ENCODE assay signal across 17 cellular contexts in genomic region chr16:83804366-83804765, GRCh38.
"Had no signal": no experiment of that assay in that cellular context is flagged by ENCODE, and none has a peak within 500 bp of the region (broad histone marks: within the 10 kb centered on the region; RNA-seq: fewer than 3 reads in every experiment).

No MANE protein-coding gene starts in this region.

- H3K9me3 Mint-ChIP-seq: activated CD4-positive, alpha-beta memory T cell treated with anti-CD3 and anti-CD28 coated beads, Interleukin-2, amount 10 ng/mL, durations not matched to agents 7 days and 5 days; activated T-helper 17 cell treated with anti-CD3 and anti-CD28 coated beads, Interleukin-2, amount 50 U/mL, for 72 hours; effector memory CD8-positive, alpha-beta T cell; T-helper 1 cell treated with Interleukin-12 subunit alpha and Interleukin-12 subunit beta and Interleukin-4 antibody, amounts not matched to agents 30 μg/mL and 1 μg/mL, for 36 hours had no signal

- H3K27ac ChIP-seq: gastrocnemius medialis had no signal

- H3K27ac Mint-ChIP-seq: activated CD4-positive, alpha-beta memory T cell treated with anti-CD3 and anti-CD28 coated beads, Interleukin-2, amount 10 ng/mL, durations not matched to agents 7 days and 5 days; activated CD8-positive, alpha-beta memory T cell treated with anti-CD3 and anti-CD28 coated beads, Interleukin-2, amount 10 ng/mL, durations not matched to agents 7 days and 5 days; activated naive CD8-positive, alpha-beta T cell treated with anti-CD3 and anti-CD28 coated beads, Interleukin-2, amount 10 ng/mL, durations not matched to agents 7 days and 5 days; activated T-helper 17 cell treated with anti-CD3 and anti-CD28 coated beads, Interleukin-2, amount 50 U/mL, for 72 hours; effector memory CD8-positive, alpha-beta T cell had no signal

- H3K27me3 ChIP-seq: gastrocnemius medialis, heart left ventricle, left lung had no signal

- H3K4me3 ChIP-seq: gastrocnemius medialis, left lung, mucosa of descending colon had no signal

- DNase-seq: activated CD4-positive, alpha-beta memory T cell treated with anti-CD3 and anti-CD28 coated beads, Interleukin-2, amount 10 ng/mL, durations not matched to agents 7 days and 5 days; activated CD4-positive, alpha-beta T cell treated with anti-CD3 and anti-CD28 coated beads for 4 hours; activated CD8-positive, alpha-beta memory T cell treated with anti-CD3 and anti-CD28 coated beads, Interleukin-2, amount 10 ng/mL, durations not matched to agents 7 days and 5 days; activated naive CD4-positive, alpha-beta T cell treated with Interleukin-2 at 50 U/mL for 16 hours; activated naive CD8-positive, alpha-beta T cell treated with anti-CD3 and anti-CD28 coated beads, Interleukin-2, amount 10 ng/mL, durations not matched to agents 7 days and 5 days; activated T-cell treated with anti-CD3 and anti-CD28 coated beads, Interleukin-2, amount 50 U/mL, for 1 hour; amygdala; effector memory CD8-positive, alpha-beta T cell; gastrocnemius medialis; heart left ventricle; left lung; naive thymus-derived CD8-positive, alpha-beta T cell; nucleus accumbens; stimulated activated naive CD4-positive, alpha-beta T cell had no signal

- H3K9me3 ChIP-seq: gastrocnemius medialis, heart left ventricle, left lung, mucosa of descending colon had no signal

- H3K36me3 ChIP-seq: gastrocnemius medialis, left lung had no signal

- H3K4me3 Mint-ChIP-seq: activated CD4-positive, alpha-beta memory T cell treated with anti-CD3 and anti-CD28 coated beads, Interleukin-2, amount 10 ng/mL, durations not matched to agents 7 days and 5 days; activated CD8-positive, alpha-beta memory T cell treated with anti-CD3 and anti-CD28 coated beads, Interleukin-2, amount 10 ng/mL, durations not matched to agents 7 days and 5 days; activated naive CD8-positive, alpha-beta T cell treated with anti-CD3 and anti-CD28 coated beads, Interleukin-2, amount 10 ng/mL, durations not matched to agents 7 days and 5 days; activated T-helper 17 cell treated with anti-CD3 and anti-CD28 coated beads, Interleukin-2, amount 50 U/mL, for 72 hours; effector memory CD8-positive, alpha-beta T cell; T-helper 1 cell treated with Interleukin-12 subunit alpha and Interleukin-12 subunit beta and Interleukin-4 antibody, amounts not matched to agents 30 μg/mL and 1 μg/mL, for 36 hours had no signal

- ATAC-seq: activated CD8-positive, alpha-beta memory T cell treated with anti-CD3 and anti-CD28 coated beads, Interleukin-2, amount 10 ng/mL, durations not matched to agents 7 days and 5 days; activated T-helper 17 cell treated with anti-CD3 and anti-CD28 coated beads, Interleukin-2, amount 50 U/mL, for 72 hours; effector memory CD8-positive, alpha-beta T cell; gastrocnemius medialis; heart left ventricle; left lung; mucosa of descending colon; naive thymus-derived CD8-positive, alpha-beta T cell had no signal
